8 cellular contexts compared by ENCODE assay signal in genomic region chr17:5249615-5250014, GRCh38. TPM values are rescaled to one million over a fixed set of nuclear protein-coding genes. Genes with fewer than 3 reads are reported as not detected.
A peak's percentile ranks its signal among the peaks of the same experiment; 100 is the strongest.
DNase-seq lines count a peak whose midpoint lies in the region; ATAC-seq, FAIRE-seq and TF ChIP-seq lines count a peak whose summit lies in the region.

No MANE protein-coding gene starts in this region.

- no peak for ATAC-seq in HG03565 (IDR thresholded peaks at IDR 0.05; ENCODE audit: unreplicated experiment)

- peak overlapping the region in 3 of 5 experiments; percentile 0 to 23 (median 3) for H3K27ac Mint-ChIP-seq in brain

- DNase-seq in NCI-H2081 (lab: John Stamatoyannopoulos, UW): peak; percentile 47 to 68
- no peak for DNase-seq in NCI-H2081 treated with DMSO at 0.1 percent for 48 hours (lab: John Stamatoyannopoulos, UW)
- peak; percentile 75 for DNase-seq in NCI-H1694 treated with DMSO at 0.1 percent for 48 hours (lab: John Stamatoyannopoulos, UW)
- DNase-seq in iPS-NIHi7 (ENCODE audit: extremely low spot score): peak; percentile 80
- DNase-seq in stimulated activated CD4-positive, alpha-beta T cell treated with anti-CD3 and anti-CD28 coated beads, Interleukin-15, amount 100 ng/mL, for 48 hours (ENCODE audit: low read depth in 2 of 2): peak; percentile 36 to 54

- H3K9me3 Mint-ChIP-seq in brain: no peaks in the 10 kb centered on the region

- no peaks in the 10 kb centered on the region for H3K36me3 Mint-ChIP-seq in brain

- peak; percentile 60 for FAIRE-seq in TTC549 (lab: Jason Lieb, UNC)

- peak; percentile 56 to 68 for TF ChIP-seq CTCF in brain (conservative IDR thresholded peaks at IDR 0.05)

- peaks cover 7% of the 10 kb centered on the region for H3K27me3 Mint-ChIP-seq in brain

- H3K4me3 Mint-ChIP-seq in brain: no peak overlapping the region

- peaks cover 5% of the 10 kb centered on the region for H3K4me1 Mint-ChIP-seq in brain

RNA-seq across cellular contexts. Expression of gene SCIMP, which starts 15.0 kb away (rescaled TPM):
- 0.44 TPM for polyA plus RNA-seq in brain (ENCODE audit: insufficient read depth, low read depth, low replicate concordance)

RNA-seq across cellular contexts. Expression of gene RABEP1, which starts 32.5 kb away (rescaled TPM):
- 20.7 TPM for polyA plus RNA-seq in brain (ENCODE audit: insufficient read depth, low read depth, low replicate concordance)

RNA-seq across cellular contexts. Expression of gene ZNF594, which starts 57.9 kb away (rescaled TPM):
- polyA plus RNA-seq in brain (ENCODE audit: insufficient read depth, low read depth, low replicate concordance): 3.5 TPM
